Comparison of ENCODE assay signal across 1 cellular context in the genomic region with DNA sequence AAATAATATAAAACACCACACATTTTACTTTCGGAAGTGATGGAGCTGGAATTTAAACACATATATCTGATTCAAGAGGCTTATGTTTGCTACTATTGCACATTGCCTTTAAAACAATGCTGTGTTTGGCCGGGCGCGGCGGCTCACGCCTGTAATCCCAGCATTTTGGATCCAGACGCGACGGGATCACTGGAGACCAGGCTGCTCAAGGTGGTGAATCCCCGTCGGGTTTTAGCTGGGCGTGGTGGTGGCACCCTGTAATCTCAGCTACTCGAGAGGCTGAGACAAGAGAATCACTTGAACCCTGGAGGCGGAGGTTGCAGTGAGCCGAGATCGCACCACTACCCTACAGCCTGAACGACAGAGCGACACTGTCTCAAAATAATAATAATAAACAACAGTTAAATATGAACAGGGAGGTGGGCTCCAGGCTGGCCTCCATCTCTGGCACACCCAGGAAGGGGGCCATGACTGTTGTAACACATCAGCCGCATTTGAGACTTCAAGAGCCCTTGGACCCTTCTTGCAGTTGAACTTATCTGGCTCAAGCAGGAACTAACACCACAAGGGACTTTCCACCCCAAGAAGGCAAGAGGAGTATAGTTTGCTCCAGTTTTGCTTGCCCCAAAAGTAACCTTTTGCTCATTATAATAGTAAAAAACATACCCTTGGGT.
TF ChIP-seq lines count a peak whose summit lies in the region.

No MANE protein-coding gene starts in this region.

TF ChIP-seq in HepG2, 621 proteins besides CTCF, POLR2A, EP300 and RAD21:
- TF ChIP-seq, protein P1, sequence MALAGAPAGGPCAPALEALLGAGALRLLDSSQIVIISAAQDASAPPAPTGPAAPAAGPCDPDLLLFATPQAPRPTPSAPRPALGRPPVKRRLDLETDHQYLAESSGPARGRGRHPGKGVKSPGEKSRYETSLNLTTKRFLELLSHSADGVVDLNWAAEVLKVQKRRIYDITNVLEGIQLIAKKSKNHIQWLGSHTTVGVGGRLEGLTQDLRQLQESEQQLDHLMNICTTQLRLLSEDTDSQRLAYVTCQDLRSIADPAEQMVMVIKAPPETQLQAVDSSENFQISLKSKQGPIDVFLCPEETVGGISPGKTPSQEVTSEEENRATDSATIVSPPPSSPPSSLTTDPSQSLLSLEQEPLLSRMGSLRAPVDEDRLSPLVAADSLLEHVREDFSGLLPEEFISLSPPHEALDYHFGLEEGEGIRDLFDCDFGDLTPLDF (CRISPR knock-in tag; IDR thresholded peaks at IDR 0.05) = no peak
- TF ChIP-seq, protein P2, sequence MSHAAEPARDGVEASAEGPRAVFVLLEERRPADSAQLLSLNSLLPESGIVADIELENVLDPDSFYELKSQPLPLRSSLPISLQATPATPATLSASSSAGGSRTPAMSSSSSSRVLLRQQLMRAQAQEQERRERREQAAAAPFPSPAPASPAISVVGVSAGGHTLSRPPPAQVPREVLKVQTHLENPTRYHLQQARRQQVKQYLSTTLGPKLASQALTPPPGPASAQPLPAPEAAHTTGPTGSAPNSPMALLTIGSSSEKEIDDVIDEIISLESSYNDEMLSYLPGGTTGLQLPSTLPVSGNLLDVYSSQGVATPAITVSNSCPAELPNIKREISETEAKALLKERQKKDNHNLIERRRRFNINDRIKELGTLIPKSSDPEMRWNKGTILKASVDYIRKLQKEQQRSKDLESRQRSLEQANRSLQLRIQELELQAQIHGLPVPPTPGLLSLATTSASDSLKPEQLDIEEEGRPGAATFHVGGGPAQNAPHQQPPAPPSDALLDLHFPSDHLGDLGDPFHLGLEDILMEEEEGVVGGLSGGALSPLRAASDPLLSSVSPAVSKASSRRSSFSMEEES (CRISPR knock-in tag; IDR thresholded peaks at IDR 0.05) = no peak
- TF ChIP-seq, protein P3, sequence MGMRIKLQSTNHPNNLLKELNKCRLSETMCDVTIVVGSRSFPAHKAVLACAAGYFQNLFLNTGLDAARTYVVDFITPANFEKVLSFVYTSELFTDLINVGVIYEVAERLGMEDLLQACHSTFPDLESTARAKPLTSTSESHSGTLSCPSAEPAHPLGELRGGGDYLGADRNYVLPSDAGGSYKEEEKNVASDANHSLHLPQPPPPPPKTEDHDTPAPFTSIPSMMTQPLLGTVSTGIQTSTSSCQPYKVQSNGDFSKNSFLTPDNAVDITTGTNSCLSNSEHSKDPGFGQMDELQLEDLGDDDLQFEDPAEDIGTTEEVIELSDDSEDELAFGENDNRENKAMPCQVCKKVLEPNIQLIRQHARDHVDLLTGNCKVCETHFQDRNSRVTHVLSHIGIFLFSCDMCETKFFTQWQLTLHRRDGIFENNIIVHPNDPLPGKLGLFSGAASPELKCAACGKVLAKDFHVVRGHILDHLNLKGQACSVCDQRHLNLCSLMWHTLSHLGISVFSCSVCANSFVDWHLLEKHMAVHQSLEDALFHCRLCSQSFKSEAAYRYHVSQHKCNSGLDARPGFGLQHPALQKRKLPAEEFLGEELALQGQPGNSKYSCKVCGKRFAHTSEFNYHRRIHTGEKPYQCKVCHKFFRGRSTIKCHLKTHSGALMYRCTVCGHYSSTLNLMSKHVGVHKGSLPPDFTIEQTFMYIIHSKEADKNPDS (CRISPR knock-in tag; IDR thresholded peaks at IDR 0.05) = no peak
- TF ChIP-seq, protein P4, sequence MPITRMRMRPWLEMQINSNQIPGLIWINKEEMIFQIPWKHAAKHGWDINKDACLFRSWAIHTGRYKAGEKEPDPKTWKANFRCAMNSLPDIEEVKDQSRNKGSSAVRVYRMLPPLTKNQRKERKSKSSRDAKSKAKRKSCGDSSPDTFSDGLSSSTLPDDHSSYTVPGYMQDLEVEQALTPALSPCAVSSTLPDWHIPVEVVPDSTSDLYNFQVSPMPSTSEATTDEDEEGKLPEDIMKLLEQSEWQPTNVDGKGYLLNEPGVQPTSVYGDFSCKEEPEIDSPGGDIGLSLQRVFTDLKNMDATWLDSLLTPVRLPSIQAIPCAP (CRISPR knock-in tag; IDR thresholded peaks at IDR 0.05; ENCODE audit: low read depth) = no peak
- TF ChIP-seq, protein P5, sequence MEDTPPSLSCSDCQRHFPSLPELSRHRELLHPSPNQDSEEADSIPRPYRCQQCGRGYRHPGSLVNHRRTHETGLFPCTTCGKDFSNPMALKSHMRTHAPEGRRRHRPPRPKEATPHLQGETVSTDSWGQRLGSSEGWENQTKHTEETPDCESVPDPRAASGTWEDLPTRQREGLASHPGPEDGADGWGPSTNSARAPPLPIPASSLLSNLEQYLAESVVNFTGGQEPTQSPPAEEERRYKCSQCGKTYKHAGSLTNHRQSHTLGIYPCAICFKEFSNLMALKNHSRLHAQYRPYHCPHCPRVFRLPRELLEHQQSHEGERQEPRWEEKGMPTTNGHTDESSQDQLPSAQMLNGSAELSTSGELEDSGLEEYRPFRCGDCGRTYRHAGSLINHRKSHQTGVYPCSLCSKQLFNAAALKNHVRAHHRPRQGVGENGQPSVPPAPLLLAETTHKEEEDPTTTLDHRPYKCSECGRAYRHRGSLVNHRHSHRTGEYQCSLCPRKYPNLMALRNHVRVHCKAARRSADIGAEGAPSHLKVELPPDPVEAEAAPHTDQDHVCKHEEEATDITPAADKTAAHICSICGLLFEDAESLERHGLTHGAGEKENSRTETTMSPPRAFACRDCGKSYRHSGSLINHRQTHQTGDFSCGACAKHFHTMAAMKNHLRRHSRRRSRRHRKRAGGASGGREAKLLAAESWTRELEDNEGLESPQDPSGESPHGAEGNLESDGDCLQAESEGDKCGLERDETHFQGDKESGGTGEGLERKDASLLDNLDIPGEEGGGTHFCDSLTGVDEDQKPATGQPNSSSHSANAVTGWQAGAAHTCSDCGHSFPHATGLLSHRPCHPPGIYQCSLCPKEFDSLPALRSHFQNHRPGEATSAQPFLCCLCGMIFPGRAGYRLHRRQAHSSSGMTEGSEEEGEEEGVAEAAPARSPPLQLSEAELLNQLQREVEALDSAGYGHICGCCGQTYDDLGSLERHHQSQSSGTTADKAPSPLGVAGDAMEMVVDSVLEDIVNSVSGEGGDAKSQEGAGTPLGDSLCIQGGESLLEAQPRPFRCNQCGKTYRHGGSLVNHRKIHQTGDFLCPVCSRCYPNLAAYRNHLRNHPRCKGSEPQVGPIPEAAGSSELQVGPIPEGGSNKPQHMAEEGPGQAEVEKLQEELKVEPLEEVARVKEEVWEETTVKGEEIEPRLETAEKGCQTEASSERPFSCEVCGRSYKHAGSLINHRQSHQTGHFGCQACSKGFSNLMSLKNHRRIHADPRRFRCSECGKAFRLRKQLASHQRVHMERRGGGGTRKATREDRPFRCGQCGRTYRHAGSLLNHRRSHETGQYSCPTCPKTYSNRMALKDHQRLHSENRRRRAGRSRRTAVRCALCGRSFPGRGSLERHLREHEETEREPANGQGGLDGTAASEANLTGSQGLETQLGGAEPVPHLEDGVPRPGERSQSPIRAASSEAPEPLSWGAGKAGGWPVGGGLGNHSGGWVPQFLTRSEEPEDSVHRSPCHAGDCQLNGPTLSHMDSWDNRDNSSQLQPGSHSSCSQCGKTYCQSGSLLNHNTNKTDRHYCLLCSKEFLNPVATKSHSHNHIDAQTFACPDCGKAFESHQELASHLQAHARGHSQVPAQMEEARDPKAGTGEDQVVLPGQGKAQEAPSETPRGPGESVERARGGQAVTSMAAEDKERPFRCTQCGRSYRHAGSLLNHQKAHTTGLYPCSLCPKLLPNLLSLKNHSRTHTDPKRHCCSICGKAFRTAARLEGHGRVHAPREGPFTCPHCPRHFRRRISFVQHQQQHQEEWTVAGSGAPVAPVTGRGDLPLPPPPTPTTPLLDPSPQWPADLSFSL (CRISPR knock-in tag; IDR thresholded peaks at IDR 0.05) = no peak
- TF ChIP-seq NBN (conservative IDR thresholded peaks at IDR 0.05) = no peak
- no peak for TF ChIP-seq HOXA7 (CRISPR knock-in tag; IDR thresholded peaks at IDR 0.05)
- no peak for TF ChIP-seq ZC3H13 (CRISPR knock-in tag; IDR thresholded peaks at IDR 0.05)
- TF ChIP-seq JDP2 (CRISPR knock-in tag; IDR thresholded peaks at IDR 0.05; ENCODE audit: borderline replicate concordance) = no peak
- no peak for TF ChIP-seq LCORL (IDR thresholded peaks at IDR 0.05)
- no peak for TF ChIP-seq LCORL (CRISPR knock-in tag; IDR thresholded peaks at IDR 0.05)
- TF ChIP-seq U2AF1 (optimal IDR thresholded peaks at IDR 0.05; ENCODE audit: low read depth, low read length) = no peak
- TF ChIP-seq KDM6A (CRISPR knock-in tag; IDR thresholded peaks at IDR 0.05; ENCODE audit: low read depth) = no peak
- no peak for TF ChIP-seq ZNF737 (CRISPR knock-in tag; IDR thresholded peaks at IDR 0.05; ENCODE audit: borderline replicate concordance)
- no peak for TF ChIP-seq MATR3 (CRISPR knock-in tag; IDR thresholded peaks at IDR 0.05)
- no peak for TF ChIP-seq TBX2 (CRISPR knock-in tag; IDR thresholded peaks at IDR 0.05; ENCODE audit: borderline replicate concordance)
TF ChIP-seq in HepG2: peak in this region for 0.
